In genomic region chr10:11363497-11363896, GRCh38 we compare ENCODE assay signal across 23 cellular contexts.
DNase-seq lines count a peak whose midpoint lies in the region; ATAC-seq and TF ChIP-seq lines count a peak whose summit lies in the region.
"Had no signal": no experiment of that assay in that cellular context is flagged by ENCODE, and none has a peak within 500 bp of the region (broad histone marks: within the 10 kb centered on the region; RNA-seq: fewer than 3 reads in every experiment).

No MANE protein-coding gene starts in this region.

- H3K79me2 ChIP-seq in osteoblast (ENCODE audit: insufficient read depth, low read length): no peaks in the 10 kb centered on the region

- H3K27me3 Mint-ChIP-seq in Caco-2 (ENCODE audit: insufficient read depth, unreplicated experiment): no peaks in the 10 kb centered on the region
- peaks cover 8% of the 10 kb centered on the region for H3K27me3 Mint-ChIP-seq in endodermal cell (ENCODE audit: insufficient read depth)
- H3K27me3 Mint-ChIP-seq in activated T-cell treated with anti-CD3 and anti-CD28 coated beads, Interleukin-2, amount 50 U/mL, for 24 hours: no peaks in the 10 kb centered on the region
- H3K27me3 Mint-ChIP-seq: CD4-positive, alpha-beta T cell had no signal

- no peaks in the 10 kb centered on the region for H3K4me1 Mint-ChIP-seq in Caco-2 (ENCODE audit: low read depth, unreplicated experiment)
- peaks cover 9% of the 10 kb centered on the region for H3K4me1 Mint-ChIP-seq in endodermal cell
- H3K4me1 Mint-ChIP-seq in activated T-cell treated with anti-CD3 and anti-CD28 coated beads, Interleukin-2, amount 50 U/mL, for 24 hours (ENCODE audit: low read depth): peaks cover 9% of the 10 kb centered on the region
- H3K4me1 Mint-ChIP-seq: GM23338, H9 had no signal

- H2BK15ac ChIP-seq in neuronal stem cell (ENCODE audit: low read length): peak overlapping the region; percentile 64

- H3K27ac ChIP-seq in endodermal cell (ENCODE audit: low read depth, low read length) (no peak overlapping the region), neuronal stem cell (replicated peaks; ENCODE audit: low read length) (no peak overlapping the region), upper lobe of right lung (no peak overlapping the region), osteoblast (ENCODE audit: low read depth, low read length) (no peak overlapping the region), esophagus squamous epithelium (no peak overlapping the region)
- H3K27ac ChIP-seq: A549; BLaER1 treated with 17β-estradiol and CSF1 and Interleukin-3, amounts not matched to agents 10 nM and 100 nM had no signal

- H3K27me3 ChIP-seq in Caco-2 (replicated peaks; ENCODE audit: control insufficient read depth, insufficient read depth, low read length) (no peaks in the 10 kb centered on the region; the same call in 1 of the 2 replicates), endodermal cell (ENCODE audit: control insufficient read depth, insufficient read depth, low read length, poor library complexity, severe bottlenecking) (no peaks in the 10 kb centered on the region), neuronal stem cell (ENCODE audit: control insufficient read depth in 3 of 3, insufficient read depth in 3 of 3, low read depth in 1 of 3, low read length in 3 of 3) (peaks cover 0 to under 1% (median 0%) of the 10 kb centered on the region in 3 experiments), upper lobe of right lung (no peaks in the 10 kb centered on the region), osteoblast (ENCODE audit: insufficient read depth, low read length) (no peaks in the 10 kb centered on the region), esophagus squamous epithelium (no peaks in the 10 kb centered on the region)
- H3K27me3 ChIP-seq: BE2C; BLaER1 treated with 17β-estradiol and CSF1 and Interleukin-3, amounts not matched to agents 10 nM and 100 nM had no signal

- H2BK5ac ChIP-seq in neuronal stem cell (ENCODE audit: low read length): peak overlapping the region; percentile 89

- no peak overlapping the region for H3K4me3 ChIP-seq in Caco-2 (ENCODE audit: low read depth, low read length)
- no peak overlapping the region for H3K4me3 ChIP-seq in endodermal cell (ENCODE audit: low read length)
- H3K4me3 ChIP-seq in neuronal stem cell (ENCODE audit: low read length in 2 of 2): no peak overlapping the region
- no peak overlapping the region for H3K4me3 ChIP-seq in upper lobe of right lung
- H3K4me3 ChIP-seq in osteoblast (ENCODE audit: insufficient read depth, low read length): no peak overlapping the region
- no peak overlapping the region for H3K4me3 ChIP-seq in esophagus squamous epithelium
- H3K4me3 ChIP-seq: A549; BLaER1 treated with 17β-estradiol and CSF1 and Interleukin-3, amounts not matched to agents 10 nM and 100 nM; GM23338 had no signal

- H3K36me3 Mint-ChIP-seq in Caco-2 (ENCODE audit: insufficient read depth, unreplicated experiment) (no peaks in the 10 kb centered on the region), endodermal cell (ENCODE audit: low read depth) (peaks cover 4% of the 10 kb centered on the region)
- H3K36me3 Mint-ChIP-seq in activated T-cell treated with anti-CD3 and anti-CD28 coated beads, Interleukin-2, amount 50 U/mL, for 24 hours (ENCODE audit: low read depth): no peaks in the 10 kb centered on the region
- H3K36me3 Mint-ChIP-seq: CD14-positive monocyte had no signal

- no peaks in the 10 kb centered on the region for H3K36me3 ChIP-seq in Caco-2 (ENCODE audit: control insufficient read depth, insufficient read depth, low read length)
- no peaks in the 10 kb centered on the region for H3K36me3 ChIP-seq in endodermal cell (ENCODE audit: control insufficient read depth, insufficient read depth, low read length)
- H3K36me3 ChIP-seq in neuronal stem cell (replicated peaks in 1 of 2; ENCODE audit: control insufficient read depth in 2 of 2, insufficient read depth in 2 of 2, low read length in 2 of 2): no peaks in the 10 kb centered on the region
- H3K36me3 ChIP-seq in upper lobe of right lung: no peaks in the 10 kb centered on the region
- H3K36me3 ChIP-seq in osteoblast (ENCODE audit: insufficient read depth, low read length): no peaks in the 10 kb centered on the region
- H3K36me3 ChIP-seq in esophagus squamous epithelium: no peaks in the 10 kb centered on the region
- H3K36me3 ChIP-seq: BE2C; BLaER1 treated with 17β-estradiol and CSF1 and Interleukin-3, amounts not matched to agents 10 nM and 100 nM had no signal

- TF ChIP-seq CTCF in Caco-2 (IDR thresholded peaks at IDR 0.05; ENCODE audit: insufficient read depth in 1 of 2, low read depth in 1 of 2, low read length in 1 of 2, severe bottlenecking in 1 of 2, unreplicated experiment in 1 of 2): no peak
- no peak for TF ChIP-seq CTCF in endodermal cell (conservative IDR thresholded peaks at IDR 0.05)
- TF ChIP-seq CTCF in upper lobe of right lung (IDR thresholded peaks at IDR 0.05): no peak
- TF ChIP-seq CTCF in osteoblast (IDR thresholded peaks at IDR 0.05; ENCODE audit: extremely low read depth, low read depth, low read length): no peak
- TF ChIP-seq CTCF in esophagus squamous epithelium (IDR thresholded peaks at IDR 0.05): no peak

- H2BK120ac ChIP-seq in neuronal stem cell (ENCODE audit: low read depth, low read length): no peak overlapping the region

- H4K20me1 ChIP-seq in osteoblast (ENCODE audit: insufficient read depth, low read length): no peaks in the 10 kb centered on the region
- H4K20me1 ChIP-seq: BLaER1 treated with 17β-estradiol and CSF1 and Interleukin-3, amounts not matched to agents 10 nM and 100 nM had no signal

- POLR2A ChIA-PET in Caco-2 (lab: Charles Lee): no interaction called here

- H4K8ac ChIP-seq in neuronal stem cell (ENCODE audit: low read depth, low read length): no peak overlapping the region

- H3K9me3 Mint-ChIP-seq in Caco-2 (ENCODE audit: unreplicated experiment) (peaks cover 34% of the 10 kb centered on the region), endodermal cell (peaks cover 27% of the 10 kb centered on the region)
- no peaks in the 10 kb centered on the region for H3K9me3 Mint-ChIP-seq in activated T-cell treated with anti-CD3 and anti-CD28 coated beads, Interleukin-2, amount 50 U/mL, for 24 hours

- intact Hi-C loops in Caco-2 (cut with micrococcal nuclease; ENCODE audit: unreplicated experiment): no loop called here
- intact Hi-C loops in upper lobe of right lung (cut with DNase I): no loop called here
- intact Hi-C loops in esophagus squamous epithelium (cut with DNase I): no loop called here

- no peak for TF ChIP-seq POLR2A in esophagus squamous epithelium (IDR thresholded peaks at IDR 0.05)

- H3K27ac Mint-ChIP-seq in Caco-2 (ENCODE audit: unreplicated experiment): peak overlapping the region; percentile 52
- H3K27ac Mint-ChIP-seq in endodermal cell: peak overlapping the region; percentile 77
- no peak overlapping the region for H3K27ac Mint-ChIP-seq in activated T-cell treated with anti-CD3 and anti-CD28 coated beads, Interleukin-2, amount 50 U/mL, for 24 hours
- H3K27ac Mint-ChIP-seq: CD14-positive monocyte; CD4-positive, alpha-beta T cell; GM23338 had no signal

- peaks cover 2% of the 10 kb centered on the region for H3K79me1 ChIP-seq in neuronal stem cell (ENCODE audit: low read depth, low read length)

- DNase-seq in Caco-2 (no peak), endodermal cell (no peak), neuronal stem cell (ENCODE audit: low spot score) (no peak), upper lobe of right lung (no peak), osteoblast (ENCODE audit: insufficient read length, low spot score, missing footprints) (no peak), esophagus squamous epithelium (lab: John Stamatoyannopoulos, UW) (no peak)
- no peak for DNase-seq in activated T-cell treated with anti-CD3 and anti-CD28 coated beads, Interleukin-2, amount 50 U/mL, for 24 hours
- DNase-seq: 8988T; ACHN; AML-193; BE2C; Calu3; CD4-positive, alpha-beta T cell; CD8-positive, alpha-beta memory T cell; DMS53; DMS79 treated with DMSO at 0.1 percent for 48 hours; GF-D8; H9 had no signal

- WGBS in endodermal cell (ENCODE audit: insufficient coverage in 1 of 2, insufficient read length in 1 of 2), 2 experiments: 92% methylated on average over 7 of the region's 7 CpGs; no CpG with 5 or more reads in 1 of the 2 experiments
- WGBS in neuronal stem cell (ENCODE audit: extremely low coverage in 2 of 2, insufficient read length in 2 of 2, insufficient replicate concordance in 1 of 2), 2 donors: no CpG with 5 or more reads among the region's 7 CpGs
- 79 to 91% methylated on average over 3 to 5 of the region's 7 CpGs for WGBS in esophagus squamous epithelium, 2 donors

- ATAC-seq in upper lobe of right lung: peak; percentile 15
- ATAC-seq: A549, GM23338, HCT116 had no signal

- no peak overlapping the region for H2BK12ac ChIP-seq in neuronal stem cell (ENCODE audit: low read length)

- no TSS peak for BruUV-seq in Caco-2 (replicated peaks; lab: Mats Ljungman, UMichigan)

- H3K9me3 ChIP-seq in Caco-2 (peaks cover 7% of the 10 kb centered on the region), endodermal cell (ENCODE audit: control insufficient read depth, low read length) (peaks cover 17% of the 10 kb centered on the region), neuronal stem cell (replicated peaks in 1 of 2; ENCODE audit: control insufficient read depth in 2 of 2, insufficient read depth in 1 of 2, low read depth in 1 of 2, low read length in 2 of 2) (peaks cover 2 to 7% of the 10 kb centered on the region in 2 donors), upper lobe of right lung (no peaks in the 10 kb centered on the region), osteoblast (ENCODE audit: low read depth, low read length) (no peaks in the 10 kb centered on the region), esophagus squamous epithelium (no peaks in the 10 kb centered on the region)
- H3K9me3 ChIP-seq: A549, BE2C had no signal

- no peak overlapping the region for H3K9ac ChIP-seq in endodermal cell (ENCODE audit: extremely low read depth, low read length, poor library complexity, severe bottlenecking)
- H3K9ac ChIP-seq in neuronal stem cell (ENCODE audit: low read depth, low read length, poor library complexity): no peak overlapping the region
- H3K9ac ChIP-seq: BLaER1 treated with 17β-estradiol and CSF1 and Interleukin-3, amounts not matched to agents 10 nM and 100 nM had no signal

- H3K4me2 ChIP-seq in neuronal stem cell (ENCODE audit: insufficient read depth, low read length, poor library complexity, severe bottlenecking) (no peak overlapping the region), osteoblast (ENCODE audit: insufficient read depth, low read length) (no peak overlapping the region)
- H3K4me2 ChIP-seq: A549; BLaER1 treated with 17β-estradiol and CSF1 and Interleukin-3, amounts not matched to agents 10 nM and 100 nM; GM23338 had no signal

- peak overlapping the region; percentile 87 for H3K23ac ChIP-seq in neuronal stem cell (ENCODE audit: low read depth, low read length, poor library complexity)

- no peak overlapping the region for H3K14ac ChIP-seq in neuronal stem cell (ENCODE audit: low read length)

- CTCF ChIA-PET in Caco-2 (lab: Charles Lee): interaction anchor here (0.7 kb wide), 1 partner anchor 1255 kb away, joined by 3 read pairs; no protein-coding TSS in a partner anchor

- no peak overlapping the region for H3K4me3 Mint-ChIP-seq in Caco-2 (ENCODE audit: unreplicated experiment)
- no peak overlapping the region for H3K4me3 Mint-ChIP-seq in endodermal cell
- no peak overlapping the region for H3K4me3 Mint-ChIP-seq in activated T-cell treated with anti-CD3 and anti-CD28 coated beads, Interleukin-2, amount 50 U/mL, for 24 hours
- H3K4me3 Mint-ChIP-seq: CD14-positive monocyte; CD4-positive, alpha-beta T cell; CD8-positive, alpha-beta memory T cell; GM23338; H9 had no signal

- H2AK5ac ChIP-seq in neuronal stem cell (ENCODE audit: low read depth, low read length): peak overlapping the region; percentile 56

- H3K4ac ChIP-seq in neuronal stem cell (ENCODE audit: low read length): peak overlapping the region; percentile 53

- H3K4me1 ChIP-seq in Caco-2: peaks cover 5% of the 10 kb centered on the region
- H3K4me1 ChIP-seq in endodermal cell (ENCODE audit: control insufficient read depth, insufficient read depth, low read length): no peaks in the 10 kb centered on the region
- no peaks in the 10 kb centered on the region for H3K4me1 ChIP-seq in neuronal stem cell (ENCODE audit: control insufficient read depth in 2 of 2, insufficient read depth in 1 of 2, low read depth in 1 of 2, low read length in 2 of 2)
- no peaks in the 10 kb centered on the region for H3K4me1 ChIP-seq in upper lobe of right lung
- no peaks in the 10 kb centered on the region for H3K4me1 ChIP-seq in osteoblast (ENCODE audit: insufficient read depth, low read length)
- H3K4me1 ChIP-seq in esophagus squamous epithelium: no peaks in the 10 kb centered on the region
- H3K4me1 ChIP-seq: A549, BE2C had no signal

- H2AFZ ChIP-seq in neuronal stem cell (ENCODE audit: low read length): no peak overlapping the region
- no peak overlapping the region for H2AFZ ChIP-seq in osteoblast (ENCODE audit: low read length)
- H2AFZ ChIP-seq: GM23338 had no signal

- peak overlapping the region; percentile 80 for H3K18ac ChIP-seq in neuronal stem cell (ENCODE audit: low read length)

- H4K91ac ChIP-seq in neuronal stem cell (ENCODE audit: low read depth, low read length, poor library complexity): no peak overlapping the region
